7 cellular contexts compared by ENCODE assay signal in the genomic region with DNA sequence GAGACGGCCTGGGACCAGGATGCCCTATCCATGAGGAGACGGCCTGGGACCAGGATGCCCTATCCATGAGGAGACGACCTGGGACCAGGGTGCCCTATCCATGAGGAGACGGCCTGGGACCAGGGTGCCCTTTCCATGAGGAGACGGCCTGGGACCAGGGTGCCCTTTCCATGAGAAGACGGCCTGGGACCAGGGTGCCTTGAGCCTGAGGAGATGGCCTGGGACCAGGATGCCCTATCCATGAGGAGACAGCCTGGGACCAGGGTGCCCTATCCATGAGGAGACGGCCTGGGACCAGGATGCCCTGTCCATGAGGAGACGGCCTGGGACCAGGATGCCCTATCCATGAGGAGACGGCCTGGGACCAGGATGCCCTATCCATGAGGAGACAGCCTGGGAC. TPM values are rescaled to one million over a fixed set of nuclear protein-coding genes. Genes with fewer than 3 reads are reported as not detected.
"Had no signal": no experiment of that assay in that cellular context is flagged by ENCODE, and none has a peak within 500 bp of the region (broad histone marks: within the 10 kb centered on the region; RNA-seq: fewer than 3 reads in every experiment).

No MANE protein-coding gene starts in this region.

RNA-seq across cellular contexts. Expression of gene VIPR2, which starts 58.6 kb away (rescaled TPM):
- total RNA-seq: OCI-LY7, PC-3, PC-9, RPMI7951, SJSA1, SK-MEL-5 had no signal
- polyA plus RNA-seq: SK-N-SH had no signal
